1 cellular context compared by ENCODE assay signal in the genomic region with DNA sequence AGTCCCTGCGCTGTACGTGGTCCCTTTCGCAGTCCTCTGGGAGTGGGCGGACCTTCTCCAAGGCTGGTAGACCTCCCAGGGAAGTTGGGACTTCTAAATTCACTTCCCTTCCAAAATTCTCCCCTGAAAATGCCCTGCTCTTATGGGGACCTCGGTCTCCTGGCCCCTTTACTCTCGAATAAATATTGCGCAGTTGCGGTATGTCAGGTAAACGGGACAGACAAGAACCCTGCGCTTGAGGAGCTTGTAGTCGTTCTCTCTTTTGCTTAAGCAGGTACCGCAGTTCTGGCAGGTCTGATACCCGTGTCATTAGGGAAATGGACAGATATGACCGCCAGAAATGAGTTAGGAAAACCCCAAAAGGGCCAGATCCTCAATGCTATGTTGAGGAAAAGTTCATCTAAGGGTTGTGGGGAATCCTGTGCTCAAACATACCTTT.
TF ChIP-seq lines count a peak whose summit lies in the region.

No MANE protein-coding gene starts in this region.

TF ChIP-seq in K562, 482 proteins besides CTCF, POLR2A, EP300 and RAD21 (continued from another document):
- TF ChIP-seq, protein P1, sequence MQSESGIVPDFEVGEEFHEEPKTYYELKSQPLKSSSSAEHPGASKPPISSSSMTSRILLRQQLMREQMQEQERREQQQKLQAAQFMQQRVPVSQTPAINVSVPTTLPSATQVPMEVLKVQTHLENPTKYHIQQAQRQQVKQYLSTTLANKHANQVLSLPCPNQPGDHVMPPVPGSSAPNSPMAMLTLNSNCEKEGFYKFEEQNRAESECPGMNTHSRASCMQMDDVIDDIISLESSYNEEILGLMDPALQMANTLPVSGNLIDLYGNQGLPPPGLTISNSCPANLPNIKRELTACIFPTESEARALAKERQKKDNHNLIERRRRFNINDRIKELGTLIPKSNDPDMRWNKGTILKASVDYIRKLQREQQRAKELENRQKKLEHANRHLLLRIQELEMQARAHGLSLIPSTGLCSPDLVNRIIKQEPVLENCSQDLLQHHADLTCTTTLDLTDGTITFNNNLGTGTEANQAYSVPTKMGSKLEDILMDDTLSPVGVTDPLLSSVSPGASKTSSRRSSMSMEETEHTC (IDR thresholded peaks at IDR 0.05): no peak
- no peak for TF ChIP-seq GTF2E2 (tag; IDR thresholded peaks at IDR 0.05)
- no peak for TF ChIP-seq TRIM28 (IDR thresholded peaks at IDR 0.05)
- TF ChIP-seq TARDBP (IDR thresholded peaks at IDR 0.05): no peak
- no peak for TF ChIP-seq HMGN3 (IDR thresholded peaks at IDR 0.05; ENCODE audit: borderline replicate concordance, extremely low read depth, insufficient read length, low read depth, low read length)
- 0 out of 2 replicates have a peak, but pooled peaks have one; percentile 18 for TF ChIP-seq GATA2 (CRISPR knock-in tag; IDR thresholded peaks at IDR 0.05)
- TF ChIP-seq KLF13 (tag; IDR thresholded peaks at IDR 0.05; ENCODE audit: borderline replicate concordance, low read depth): no peak
- no peak for TF ChIP-seq CREB1 (IDR thresholded peaks at IDR 0.05)
- no peak for TF ChIP-seq CREB1 (CRISPR knock-in tag; IDR thresholded peaks at IDR 0.05)
- no peak for TF ChIP-seq HSF4 (CRISPR knock-in tag; IDR thresholded peaks at IDR 0.05; ENCODE audit: borderline replicate concordance)
- TF ChIP-seq ESRRB (CRISPR knock-in tag; IDR thresholded peaks at IDR 0.05; ENCODE audit: borderline replicate concordance): no peak
TF ChIP-seq in K562: peak in this region for 17.
